In the genomic region with DNA sequence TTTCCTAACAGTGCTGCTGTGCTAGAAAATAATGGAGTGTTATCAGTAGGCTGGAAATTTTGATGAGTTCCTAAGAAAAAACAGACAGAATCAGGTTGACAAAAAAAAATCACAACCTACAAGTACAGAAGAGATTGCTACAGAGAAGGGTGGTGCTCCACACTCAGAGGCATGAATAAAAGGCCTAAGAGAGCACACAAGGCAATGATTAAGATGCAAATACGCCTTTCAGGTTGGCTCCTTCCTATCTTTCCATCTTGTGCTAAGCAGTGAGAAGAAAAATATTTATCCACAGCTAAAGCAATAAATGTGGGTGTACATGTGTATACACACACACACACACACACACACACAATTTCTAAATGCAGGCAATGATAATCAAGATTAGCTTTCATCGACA, we compare ENCODE assay signal across 1 cellular context.
TF ChIP-seq lines count a peak whose summit lies in the region.

No MANE protein-coding gene starts in this region.

TF ChIP-seq in GM23338, 12 proteins besides CTCF, POLR2A, EP300 and RAD21 (continued from another document):
- TF ChIP-seq, protein P1, sequence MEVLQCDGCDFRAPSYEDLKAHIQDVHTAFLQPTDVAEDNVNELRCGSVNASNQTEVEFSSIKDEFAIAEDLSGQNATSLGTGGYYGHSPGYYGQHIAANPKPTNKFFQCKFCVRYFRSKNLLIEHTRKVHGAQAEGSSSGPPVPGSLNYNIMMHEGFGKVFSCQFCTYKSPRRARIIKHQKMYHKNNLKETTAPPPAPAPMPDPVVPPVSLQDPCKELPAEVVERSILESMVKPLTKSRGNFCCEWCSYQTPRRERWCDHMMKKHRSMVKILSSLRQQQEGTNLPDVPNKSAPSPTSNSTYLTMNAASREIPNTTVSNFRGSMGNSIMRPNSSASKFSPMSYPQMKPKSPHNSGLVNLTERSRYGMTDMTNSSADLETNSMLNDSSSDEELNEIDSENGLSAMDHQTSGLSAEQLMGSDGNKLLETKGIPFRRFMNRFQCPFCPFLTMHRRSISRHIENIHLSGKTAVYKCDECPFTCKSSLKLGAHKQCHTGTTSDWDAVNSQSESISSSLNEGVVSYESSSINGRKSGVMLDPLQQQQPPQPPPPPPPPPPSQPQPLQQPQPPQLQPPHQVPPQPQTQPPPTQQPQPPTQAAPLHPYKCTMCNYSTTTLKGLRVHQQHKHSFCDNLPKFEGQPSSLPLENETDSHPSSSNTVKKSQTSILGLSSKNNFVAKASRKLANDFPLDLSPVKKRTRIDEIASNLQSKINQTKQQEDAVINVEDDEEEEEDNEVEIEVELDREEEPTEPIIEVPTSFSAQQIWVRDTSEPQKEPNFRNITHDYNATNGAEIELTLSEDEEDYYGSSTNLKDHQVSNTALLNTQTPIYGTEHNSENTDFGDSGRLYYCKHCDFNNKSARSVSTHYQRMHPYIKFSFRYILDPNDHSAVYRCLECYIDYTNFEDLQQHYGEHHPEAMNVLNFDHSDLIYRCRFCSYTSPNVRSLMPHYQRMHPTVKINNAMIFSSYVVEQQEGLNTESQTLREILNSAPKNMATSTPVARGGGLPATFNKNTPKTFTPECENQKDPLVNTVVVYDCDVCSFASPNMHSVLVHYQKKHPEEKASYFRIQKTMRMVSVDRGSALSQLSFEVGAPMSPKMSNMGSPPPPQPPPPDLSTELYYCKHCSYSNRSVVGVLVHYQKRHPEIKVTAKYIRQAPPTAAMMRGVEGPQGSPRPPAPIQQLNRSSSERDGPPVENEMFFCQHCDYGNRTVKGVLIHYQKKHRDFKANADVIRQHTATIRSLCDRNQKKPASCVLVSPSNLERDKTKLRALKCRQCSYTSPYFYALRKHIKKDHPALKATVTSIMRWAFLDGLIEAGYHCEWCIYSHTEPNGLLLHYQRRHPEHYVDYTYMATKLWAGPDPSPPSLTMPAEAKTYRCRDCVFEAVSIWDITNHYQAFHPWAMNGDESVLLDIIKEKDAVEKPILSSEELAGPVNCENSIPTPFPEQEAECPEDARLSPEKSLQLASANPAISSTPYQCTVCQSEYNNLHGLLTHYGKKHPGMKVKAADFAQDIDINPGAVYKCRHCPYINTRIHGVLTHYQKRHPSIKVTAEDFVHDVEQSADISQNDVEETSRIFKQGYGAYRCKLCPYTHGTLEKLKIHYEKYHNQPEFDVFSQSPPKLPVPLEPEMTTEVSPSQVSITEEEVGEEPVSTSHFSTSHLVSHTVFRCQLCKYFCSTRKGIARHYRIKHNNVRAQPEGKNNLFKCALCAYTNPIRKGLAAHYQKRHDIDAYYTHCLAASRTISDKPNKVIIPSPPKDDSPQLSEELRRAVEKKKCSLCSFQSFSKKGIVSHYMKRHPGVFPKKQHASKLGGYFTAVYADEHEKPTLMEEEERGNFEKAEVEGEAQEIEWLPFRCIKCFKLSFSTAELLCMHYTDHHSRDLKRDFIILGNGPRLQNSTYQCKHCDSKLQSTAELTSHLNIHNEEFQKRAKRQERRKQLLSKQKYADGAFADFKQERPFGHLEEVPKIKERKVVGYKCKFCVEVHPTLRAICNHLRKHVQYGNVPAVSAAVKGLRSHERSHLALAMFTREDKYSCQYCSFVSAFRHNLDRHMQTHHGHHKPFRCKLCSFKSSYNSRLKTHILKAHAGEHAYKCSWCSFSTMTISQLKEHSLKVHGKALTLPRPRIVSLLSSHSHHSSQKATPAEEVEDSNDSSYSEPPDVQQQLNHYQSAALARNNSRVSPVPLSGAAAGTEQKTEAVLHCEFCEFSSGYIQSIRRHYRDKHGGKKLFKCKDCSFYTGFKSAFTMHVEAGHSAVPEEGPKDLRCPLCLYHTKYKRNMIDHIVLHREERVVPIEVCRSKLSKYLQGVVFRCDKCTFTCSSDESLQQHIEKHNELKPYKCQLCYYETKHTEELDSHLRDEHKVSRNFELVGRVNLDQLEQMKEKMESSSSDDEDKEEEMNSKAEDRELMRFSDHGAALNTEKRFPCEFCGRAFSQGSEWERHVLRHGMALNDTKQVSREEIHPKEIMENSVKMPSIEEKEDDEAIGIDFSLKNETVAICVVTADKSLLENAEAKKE (CRISPR knock-in tag; IDR thresholded peaks at IDR 0.05) = no peak
- TF ChIP-seq, protein P2, sequence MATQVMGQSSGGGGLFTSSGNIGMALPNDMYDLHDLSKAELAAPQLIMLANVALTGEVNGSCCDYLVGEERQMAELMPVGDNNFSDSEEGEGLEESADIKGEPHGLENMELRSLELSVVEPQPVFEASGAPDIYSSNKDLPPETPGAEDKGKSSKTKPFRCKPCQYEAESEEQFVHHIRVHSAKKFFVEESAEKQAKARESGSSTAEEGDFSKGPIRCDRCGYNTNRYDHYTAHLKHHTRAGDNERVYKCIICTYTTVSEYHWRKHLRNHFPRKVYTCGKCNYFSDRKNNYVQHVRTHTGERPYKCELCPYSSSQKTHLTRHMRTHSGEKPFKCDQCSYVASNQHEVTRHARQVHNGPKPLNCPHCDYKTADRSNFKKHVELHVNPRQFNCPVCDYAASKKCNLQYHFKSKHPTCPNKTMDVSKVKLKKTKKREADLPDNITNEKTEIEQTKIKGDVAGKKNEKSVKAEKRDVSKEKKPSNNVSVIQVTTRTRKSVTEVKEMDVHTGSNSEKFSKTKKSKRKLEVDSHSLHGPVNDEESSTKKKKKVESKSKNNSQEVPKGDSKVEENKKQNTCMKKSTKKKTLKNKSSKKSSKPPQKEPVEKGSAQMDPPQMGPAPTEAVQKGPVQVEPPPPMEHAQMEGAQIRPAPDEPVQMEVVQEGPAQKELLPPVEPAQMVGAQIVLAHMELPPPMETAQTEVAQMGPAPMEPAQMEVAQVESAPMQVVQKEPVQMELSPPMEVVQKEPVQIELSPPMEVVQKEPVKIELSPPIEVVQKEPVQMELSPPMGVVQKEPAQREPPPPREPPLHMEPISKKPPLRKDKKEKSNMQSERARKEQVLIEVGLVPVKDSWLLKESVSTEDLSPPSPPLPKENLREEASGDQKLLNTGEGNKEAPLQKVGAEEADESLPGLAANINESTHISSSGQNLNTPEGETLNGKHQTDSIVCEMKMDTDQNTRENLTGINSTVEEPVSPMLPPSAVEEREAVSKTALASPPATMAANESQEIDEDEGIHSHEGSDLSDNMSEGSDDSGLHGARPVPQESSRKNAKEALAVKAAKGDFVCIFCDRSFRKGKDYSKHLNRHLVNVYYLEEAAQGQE (IDR thresholded peaks at IDR 0.05; ENCODE audit: unreplicated experiment) = no peak
